8 cellular contexts compared by ENCODE assay signal in genomic region chr7:22854158-22855048, GRCh38. TPM values are rescaled to one million over a fixed set of nuclear protein-coding genes. Genes with fewer than 3 reads are reported as not detected.
DNase-seq lines count a peak whose midpoint lies in the region; ATAC-seq lines count a peak whose summit lies in the region.

No MANE protein-coding gene starts in this region.

- ATAC-seq in GM18519 (IDR thresholded peaks at IDR 0.05; ENCODE audit: low FRiP score, unreplicated experiment) (peak; percentile 76), HG03025 (IDR thresholded peaks at IDR 0.05; ENCODE audit: low FRiP score, unreplicated experiment) (peak; percentile 35)

- in situ Hi-C loops in ACHN (cut with HindIII; ENCODE audit: low pct_ligation_motif_present, low pct_unique_long_range_greater_than_20kb, low sequenced_read_pairs): no loop called here

- DNase-seq in ACHN: peak; percentile 94
- peak; percentile 99 for DNase-seq in NCI-H226
- peak; percentile 70 for DNase-seq in activated CD4-positive, alpha-beta T cell treated with anti-CD3 and anti-CD28 coated beads, Interleukin-2, amount 50 U/mL, for 1 hour
- DNase-seq in ecto neural progenitor cell (ENCODE audit: low spot score): peak; percentile 79
- DNase-seq in lung microvascular endothelial cell (ENCODE audit: low read depth in 2 of 2): peak; percentile 69 to 76
- peak; percentile 15 for DNase-seq in stimulated activated CD8-positive, alpha-beta memory T cell treated with anti-CD3 and anti-CD28 coated beads, Interleukin-12 subunit alpha, Interleukin-12 subunit beta, amount 100 ng/mL, for 1 hour (ENCODE audit: low read depth)

RNA-seq across cellular contexts. Expression of gene TOMM7, which starts 31.8 kb away (rescaled TPM):
- total RNA-seq in lung microvascular endothelial cell: 123 and 173 TPM in 2 replicates

Comparison
In these comparisons a context has a peak if more than half of its experiments do, and no peak if none do; other contexts are left out.
1. Peak in every context shown above with its lines: DNase-seq and ATAC-seq.
2. DNase-seq: peak in every context shown above with its lines; median percentile 99 in NCI-H226; 94 in ACHN; 79 in ecto neural progenitor cell; 72 in lung microvascular endothelial cell; 70 in activated CD4-positive, alpha-beta T cell treated with anti-CD3 and anti-CD28 coated beads, Interleukin-2, amount 50 U/mL, for 1 hour; 15 in stimulated activated CD8-positive, alpha-beta memory T cell treated with anti-CD3 and anti-CD28 coated beads, Interleukin-12 subunit alpha, Interleukin-12 subunit beta, amount 100 ng/mL, for 1 hour.